ENCODE assay signal across 1 cellular context in genomic region chr20:53622247-53623114, GRCh38.
A peak's percentile ranks its signal among the peaks of the same experiment; 100 is the strongest.
TF ChIP-seq lines count a peak whose summit lies in the region.

No MANE protein-coding gene starts in this region.

TF ChIP-seq in liver, 16 proteins besides CTCF, POLR2A, EP300 and RAD21 (continued from another document):
- TF ChIP-seq ATF3 (IDR thresholded peaks at IDR 0.05) (no peak), HNF4G (IDR thresholded peaks at IDR 0.05) (no peak), RXRA (IDR thresholded peaks at IDR 0.05) (peak in 1 of 2 donors; percentile 32), YY1 (IDR thresholded peaks at IDR 0.05) (peak; percentile 14), JUND (IDR thresholded peaks at IDR 0.05) (no peak)
TF ChIP-seq in liver: peak in this region for 4.
